ENCODE assay signal across 9 cellular contexts in the genomic region with DNA sequence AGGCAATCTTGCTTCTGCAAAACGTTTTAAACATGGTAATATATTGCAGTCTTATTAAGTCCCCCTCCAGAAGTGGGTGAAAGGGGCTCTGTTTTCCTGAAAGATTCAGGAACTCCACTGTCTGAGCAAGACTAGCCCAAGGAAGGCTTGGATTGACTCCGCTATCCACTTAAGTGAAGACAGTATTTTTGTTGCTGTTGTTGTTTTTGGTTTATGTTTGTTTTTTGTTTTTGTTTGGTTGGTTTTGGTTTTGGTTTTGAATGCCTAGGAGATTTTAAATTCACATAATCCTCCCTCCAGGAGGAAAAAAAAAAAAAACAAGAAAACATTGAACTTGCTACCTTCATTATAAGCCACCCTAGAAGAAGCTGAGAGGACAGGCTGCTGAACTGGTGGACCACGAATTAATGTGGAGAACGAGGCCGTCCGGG. TPM values are rescaled to one million over a fixed set of nuclear protein-coding genes. Genes with fewer than 3 reads are reported as not detected.
DNase-seq lines count a peak whose midpoint lies in the region; ATAC-seq and TF ChIP-seq lines count a peak whose summit lies in the region.
"Had no signal": no experiment of that assay in that cellular context is flagged by ENCODE, and none has a peak within 500 bp of the region (broad histone marks: within the 10 kb centered on the region; RNA-seq: fewer than 3 reads in every experiment).

No MANE protein-coding gene starts in this region.

- no peak overlapping the region for H3K4me3 ChIP-seq in HEK293 (ENCODE audit: low read depth, low read length)

- no peaks in the 10 kb centered on the region for H3K9me3 Mint-ChIP-seq in activated naive CD8-positive, alpha-beta T cell treated with anti-CD3 and anti-CD28 coated beads, Interleukin-2, amount 10 ng/mL, durations not matched to agents 7 days and 5 days
- H3K9me3 Mint-ChIP-seq in immature natural killer cell: no peaks in the 10 kb centered on the region
- H3K9me3 Mint-ChIP-seq in stimulated activated effector memory CD8-positive, alpha-beta T cell treated with anti-CD3 and anti-CD28 coated beads, Interleukin-12 subunit alpha, Interleukin-12 subunit beta, amount 100 ng/mL, for 72 hours: no peaks in the 10 kb centered on the region

- no peak overlapping the region for H3K27ac Mint-ChIP-seq in activated naive CD8-positive, alpha-beta T cell treated with anti-CD3 and anti-CD28 coated beads, Interleukin-2, amount 10 ng/mL, durations not matched to agents 7 days and 5 days
- no peak overlapping the region for H3K27ac Mint-ChIP-seq in immature natural killer cell
- H3K27ac Mint-ChIP-seq in stimulated activated effector memory CD8-positive, alpha-beta T cell treated with anti-CD3 and anti-CD28 coated beads, Interleukin-12 subunit alpha, Interleukin-12 subunit beta, amount 100 ng/mL, for 72 hours: peak overlapping the region; percentile 70

- H3K4me1 ChIP-seq in HEK293 (ENCODE audit: control insufficient read depth, insufficient read depth, low read length): peaks cover 15% of the 10 kb centered on the region

- POLR2A ChIA-PET in HEK293 (lab: Yijun Ruan, JAX): no interaction called here
- POLR2A ChIA-PET in activated naive CD8-positive, alpha-beta T cell treated with anti-CD3 and anti-CD28 coated beads, Interleukin-2, amount 10 ng/mL, durations not matched to agents 7 days and 5 days (lab: Charles Lee): interaction anchor here (4.9 kb wide), 1 partner anchor 24 kb away, joined by 24 read pairs; no protein-coding TSS in a partner anchor

- peaks cover 28% of the 10 kb centered on the region for H3K4me1 Mint-ChIP-seq in activated naive CD8-positive, alpha-beta T cell treated with anti-CD3 and anti-CD28 coated beads, Interleukin-2, amount 10 ng/mL, durations not matched to agents 7 days and 5 days
- peaks cover 29 to 58% of the 10 kb centered on the region in 2 donors for H3K4me1 Mint-ChIP-seq in immature natural killer cell
- H3K4me1 Mint-ChIP-seq in stimulated activated effector memory CD8-positive, alpha-beta T cell treated with anti-CD3 and anti-CD28 coated beads, Interleukin-12 subunit alpha, Interleukin-12 subunit beta, amount 100 ng/mL, for 72 hours: peaks cover 33% of the 10 kb centered on the region

- no peak overlapping the region for H3K27ac ChIP-seq in HEK293 (ENCODE audit: extremely low read depth, low read depth, low read length)

- no peaks in the 10 kb centered on the region for H3K36me3 ChIP-seq in HEK293 (ENCODE audit: control insufficient read depth in 2 of 2, insufficient read depth in 1 of 2, low read length in 2 of 2)

- peak overlapping the region; percentile 79 for H3K4me3 Mint-ChIP-seq in activated naive CD8-positive, alpha-beta T cell treated with anti-CD3 and anti-CD28 coated beads, Interleukin-2, amount 10 ng/mL, durations not matched to agents 7 days and 5 days
- H3K4me3 Mint-ChIP-seq in immature natural killer cell: peak overlapping the region; percentile 69 to 85 (median 75)
- H3K4me3 Mint-ChIP-seq in stimulated activated effector memory CD8-positive, alpha-beta T cell treated with anti-CD3 and anti-CD28 coated beads, Interleukin-12 subunit alpha, Interleukin-12 subunit beta, amount 100 ng/mL, for 72 hours: peak overlapping the region; percentile 83

- peaks cover 69% of the 10 kb centered on the region for H3K27me3 Mint-ChIP-seq in activated naive CD8-positive, alpha-beta T cell treated with anti-CD3 and anti-CD28 coated beads, Interleukin-2, amount 10 ng/mL, durations not matched to agents 7 days and 5 days
- peaks cover 24 to 51% (median 34%) of the 10 kb centered on the region in 3 donors for H3K27me3 Mint-ChIP-seq in immature natural killer cell (ENCODE audit: low read depth in 3 of 3)

- H3K9me3 ChIP-seq in HEK293 (ENCODE audit: control insufficient read depth, insufficient read depth, low read depth, low read length): no peaks in the 10 kb centered on the region

- TF ChIP-seq CTCF in HEK293 (tag by site-specific recombination; IDR thresholded peaks at IDR 0.05): no peak

- H3K36me3 Mint-ChIP-seq in activated naive CD8-positive, alpha-beta T cell treated with anti-CD3 and anti-CD28 coated beads, Interleukin-2, amount 10 ng/mL, durations not matched to agents 7 days and 5 days: no peaks in the 10 kb centered on the region
- no peaks in the 10 kb centered on the region for H3K36me3 Mint-ChIP-seq in immature natural killer cell
- peaks cover 8% of the 10 kb centered on the region for H3K36me3 Mint-ChIP-seq in stimulated activated effector memory CD8-positive, alpha-beta T cell treated with anti-CD3 and anti-CD28 coated beads, Interleukin-12 subunit alpha, Interleukin-12 subunit beta, amount 100 ng/mL, for 72 hours

- ATAC-seq in activated naive CD8-positive, alpha-beta T cell treated with anti-CD3 and anti-CD28 coated beads, Interleukin-2, amount 10 ng/mL, durations not matched to agents 7 days and 5 days (ENCODE audit: low read depth): no peak
- no peak for ATAC-seq in stimulated activated effector memory CD8-positive, alpha-beta T cell treated with anti-CD3 and anti-CD28 coated beads, Interleukin-12 subunit alpha, Interleukin-12 subunit beta, amount 100 ng/mL, for 72 hours
- no peak for ATAC-seq in HG03097 (IDR thresholded peaks at IDR 0.05; ENCODE audit: low FRiP score, unreplicated experiment)

- CTCF ChIA-PET in HEK293 (lab: Yijun Ruan, JAX): interaction anchor here (0.7 to 0.9 kb wide), 2 partner anchors 41 to 50 kb away, joined by 3 read pairs; no protein-coding TSS in a partner anchor

- no peak for DNase-seq in activated naive CD8-positive, alpha-beta T cell treated with anti-CD3 and anti-CD28 coated beads, Interleukin-2, amount 10 ng/mL, durations not matched to agents 7 days and 5 days
- DNase-seq in immature natural killer cell (no peak), AML-193 (lab: John Stamatoyannopoulos, UW) (no peak), NCI-H2171 treated with DMSO at 0.1 percent for 48 hours (lab: John Stamatoyannopoulos, UW) (no peak)
- no peak for DNase-seq in stimulated activated effector memory CD8-positive, alpha-beta T cell treated with anti-CD3 and anti-CD28 coated beads, Interleukin-12 subunit alpha, Interleukin-12 subunit beta, amount 100 ng/mL, for 72 hours (ENCODE audit: low spot score in 2 of 2)
- DNase-seq in activated CD4-positive, alpha-beta T cell treated with anti-CD3 and anti-CD28 coated beads for 1 hour: no peak
- DNase-seq: SIG-M5 had no signal

TF ChIP-seq in HEK293, 187 proteins besides CTCF, POLR2A, EP300 and RAD21:
- TF ChIP-seq ZBTB48 (tag by site-specific recombination; IDR thresholded peaks at IDR 0.05) (0 out of 2 replicates have a peak, but pooled peaks have one; percentile 2), ZNF76 (tag by site-specific recombination; IDR thresholded peaks at IDR 0.05; ENCODE audit: borderline replicate concordance, low read depth) (no peak)

RNA-seq across cellular contexts. Expression of a gene that starts 29.1 kb away (rescaled TPM):
- 1 to 10 TPM; 4.2 to 5.7 TPM for total RNA-seq in activated naive CD8-positive, alpha-beta T cell treated with anti-CD3 and anti-CD28 coated beads, Interleukin-2, amount 10 ng/mL, durations not matched to agents 7 days and 5 days
- 10 to 100 TPM in 1 of 3 donors, 1 to 10 TPM in 2; 1.7 to 11.5 (median 3.9) TPM for polyA plus RNA-seq in immature natural killer cell
